Comparison of ENCODE assay signal across 9 cellular contexts in genomic region chr10:31961675-31962074, GRCh38. TPM values are rescaled to one million over a fixed set of nuclear protein-coding genes. Genes with fewer than 3 reads are reported as not detected.
A peak's percentile ranks its signal among the peaks of the same experiment; 100 is the strongest.
DNase-seq lines count a peak whose midpoint lies in the region; ATAC-seq and TF ChIP-seq lines count a peak whose summit lies in the region.
"Had no signal": no experiment of that assay in that cellular context is flagged by ENCODE, and none has a peak within 500 bp of the region (broad histone marks: within the 10 kb centered on the region; RNA-seq: fewer than 3 reads in every experiment).

No MANE protein-coding gene starts in this region.

- TF ChIP-seq CTCF in lower leg skin (IDR thresholded peaks at IDR 0.05) = no peak
- TF ChIP-seq CTCF in GM20000 (IDR thresholded peaks at IDR 0.05; ENCODE audit: extremely low read depth, missing control alignments) = no peak

- DNase-seq in Kasumi-1 (lab: John Stamatoyannopoulos, UW) (peak; percentile 98 to 99), amniotic stem cell (lab: John Stamatoyannopoulos, UW) (peak; percentile 78), non-pigmented ciliary epithelial cell (ENCODE audit: low read depth) (peak; percentile 42), lower leg skin (ENCODE audit: low spot score in 2 of 2) (no peak), GM20000 (ENCODE audit: low spot score) (no peak)
- DNase-seq: kidney glomerular epithelial cell; stimulated activated CD8-positive, alpha-beta memory T cell treated with anti-CD3 and anti-CD28 coated beads, Interleukin-4, amount 100 ng/mL, for 48 hours had no signal

- no peak overlapping the region for H3K4me3 ChIP-seq in lower leg skin (ENCODE audit: low read depth, poor library complexity, severe bottlenecking)

- no peak for TF ChIP-seq POLR2A in lower leg skin (IDR thresholded peaks at IDR 0.05)

- WGBS in lower leg skin, 2 donors = 42 to 48% methylated on average over 4 of the region's 4 CpGs

- ATAC-seq in GM18502 (IDR thresholded peaks at IDR 0.05; ENCODE audit: poor library complexity, unreplicated experiment) = peak; percentile 73
- ATAC-seq in HG03135 (IDR thresholded peaks at IDR 0.05; ENCODE audit: unreplicated experiment) = no peak

- intact Hi-C loops in lower leg skin (cut with DNase I; ENCODE audit: low total_unique reads) = no loop called here

RNA-seq across cellular contexts. Expression of gene ARHGAP12, which starts 33.0 kb away (rescaled TPM):
- total RNA-seq in lower leg skin = 10 to 100 TPM; 29.9 to 35.2 (median 31.4) TPM

Comparison
In these comparisons a context has a peak if more than half of its experiments do, and no peak if none do; other contexts are left out.
1. DNase-seq: peak in Kasumi-1 (2 of 2), amniotic stem cell (single experiment) and non-pigmented ciliary epithelial cell (single experiment); none in lower leg skin (0 of 2) and GM20000 (single experiment).